In the genomic region with DNA sequence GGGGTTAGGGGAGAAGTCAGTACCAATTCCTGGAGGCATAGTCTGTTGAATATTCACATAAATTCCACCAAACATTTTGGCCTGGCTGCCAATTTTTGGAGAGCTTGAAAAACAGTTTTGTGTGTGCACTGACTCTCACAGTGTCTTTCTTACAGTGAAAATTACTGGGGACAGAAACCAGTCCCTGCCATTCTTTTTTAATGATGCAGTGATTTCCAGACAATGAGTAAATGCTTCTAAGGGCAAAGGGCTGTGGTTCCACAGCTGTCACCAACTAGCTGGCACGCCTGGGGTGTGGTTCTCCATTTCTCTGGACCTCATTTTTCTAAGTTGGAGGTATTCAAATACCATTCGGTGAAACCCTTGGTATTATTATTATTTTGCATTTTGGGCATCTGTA, we compare ENCODE assay signal across 28 cellular contexts.
DNase-seq lines count a peak whose midpoint lies in the region; ATAC-seq, FAIRE-seq and TF ChIP-seq lines count a peak whose summit lies in the region.
"Had no signal": no experiment of that assay in that cellular context is flagged by ENCODE, and none has a peak within 500 bp of the region (broad histone marks: within the 10 kb centered on the region; RNA-seq: fewer than 3 reads in every experiment).

No MANE protein-coding gene starts in this region.

- no peak for TF ChIP-seq CTCF in esophagus muscularis mucosa (IDR thresholded peaks at IDR 0.05)
- TF ChIP-seq CTCF in CD8-positive, alpha-beta T cell (IDR thresholded peaks at IDR 0.05) = no peak

- H3K9me3 ChIP-seq in GM23248 (ENCODE audit: low read depth) (no peaks in the 10 kb centered on the region), esophagus muscularis mucosa (no peaks in the 10 kb centered on the region), small intestine (ENCODE audit: control insufficient read depth, low read depth) (no peaks in the 10 kb centered on the region)
- H3K9me3 ChIP-seq in CD8-positive, alpha-beta T cell (ENCODE audit: low read length) = no peaks in the 10 kb centered on the region
- H3K9me3 ChIP-seq: BE2C, esophagus squamous epithelium, sigmoid colon, upper lobe of left lung had no signal

- H3K27ac ChIP-seq in GM23248 = peak overlapping the region; percentile 81
- H3K27ac ChIP-seq in esophagus muscularis mucosa (replicated peaks in 1 of 4) = peak overlapping the region in 1 of 4 donors; percentile 1
- no peak overlapping the region for H3K27ac ChIP-seq in small intestine (ENCODE audit: low read depth in 1 of 2, low read length in 1 of 2)
- no peak overlapping the region for H3K27ac ChIP-seq in CD8-positive, alpha-beta T cell (ENCODE audit: low read depth, low read length)
- H3K27ac ChIP-seq: esophagus squamous epithelium, sigmoid colon, upper lobe of left lung had no signal

- no peak overlapping the region for H3K27ac Mint-ChIP-seq in CD8-positive, alpha-beta T cell
- H3K27ac Mint-ChIP-seq: activated CD8-positive, alpha-beta T cell treated with anti-CD3 and anti-CD28 coated beads, Interleukin-2, amount 10 ng/mL, durations not matched to agents 7 days and 5 days; activated naive CD4-positive, alpha-beta T cell treated with anti-CD3 and anti-CD28 coated beads for 36 hours; H9; nephron had no signal

- H3K4me3 ChIP-seq in GM23248 = no peak overlapping the region
- H3K4me3 ChIP-seq in esophagus muscularis mucosa = no peak overlapping the region
- H3K4me3 ChIP-seq in small intestine (ENCODE audit: low read depth in 1 of 2, low read length in 2 of 2) = no peak overlapping the region
- H3K4me3 ChIP-seq in CD8-positive, alpha-beta T cell (ENCODE audit: low read depth, low read length) = no peak overlapping the region
- H3K4me3 ChIP-seq: esophagus squamous epithelium, sigmoid colon, upper lobe of left lung had no signal

- no peaks in the 10 kb centered on the region for H3K9me2 ChIP-seq in GM23248 (ENCODE audit: insufficient read depth)

- no peak for TF ChIP-seq POLR2A in esophagus muscularis mucosa (IDR thresholded peaks at IDR 0.05; ENCODE audit: low read depth)

- no peaks in the 10 kb centered on the region for H3K36me3 Mint-ChIP-seq in CD8-positive, alpha-beta T cell

- H3K4me1 ChIP-seq in GM23248 (ENCODE audit: insufficient read depth) (peaks cover 82% of the 10 kb centered on the region), esophagus muscularis mucosa (peaks cover 8 to 45% (median 39%) of the 10 kb centered on the region in 4 donors), small intestine (ENCODE audit: control insufficient read depth in 2 of 2, insufficient read depth in 1 of 2, low read depth in 1 of 2, low read length in 1 of 2) (peaks cover 0 to 4% of the 10 kb centered on the region in 2 donors)
- peaks cover 18% of the 10 kb centered on the region for H3K4me1 ChIP-seq in CD8-positive, alpha-beta T cell (ENCODE audit: insufficient read depth, low read length)

- H3K4me1 Mint-ChIP-seq in CD8-positive, alpha-beta T cell (ENCODE audit: low read depth) = peaks cover 31% of the 10 kb centered on the region

- no peaks in the 10 kb centered on the region for H3K27me3 ChIP-seq in GM23248 (replicated peaks; ENCODE audit: insufficient read depth)
- H3K27me3 ChIP-seq in esophagus muscularis mucosa = no peaks in the 10 kb centered on the region
- H3K27me3 ChIP-seq in small intestine (ENCODE audit: control insufficient read depth in 2 of 2, insufficient read depth in 2 of 2, low read length in 2 of 2) = no peaks in the 10 kb centered on the region
- H3K27me3 ChIP-seq in CD8-positive, alpha-beta T cell (ENCODE audit: insufficient read depth, low read length) = no peaks in the 10 kb centered on the region
- H3K27me3 ChIP-seq: BE2C, esophagus squamous epithelium, sigmoid colon, upper lobe of left lung had no signal

- peak; percentile 57 for DNase-seq in GM23248
- DNase-seq in RPMI7951 (ENCODE audit: low read depth) = peak; percentile 58
- peak; percentile 50 for DNase-seq in esophagus muscularis mucosa (ENCODE audit: extremely low spot score)
- DNase-seq in small intestine = peak; percentile 28
- no peak for DNase-seq in CD8-positive, alpha-beta T cell
- DNase-seq in ureter (ENCODE audit: low spot score) = no peak
- no peak for DNase-seq in activated CD4-positive, alpha-beta T cell treated with anti-CD3 and anti-CD28 coated beads for 1 hour
- DNase-seq: activated CD4-positive, CD25-positive, alpha-beta regulatory T cell; activated CD8-positive, alpha-beta T cell treated with anti-CD3 and anti-CD28 coated beads, Interleukin-2, amount 10 ng/mL, durations not matched to agents 7 days and 5 days; activated naive CD4-positive, alpha-beta T cell treated with anti-CD3 and anti-CD28 coated beads for 36 hours; activated T-cell treated with anti-CD3 and anti-CD28 coated beads, Interleukin-2, amount 50 U/mL, for 1 hour; BE2C; central memory CD4-positive, alpha-beta T cell; COR-L47; effector CD4-positive, alpha-beta T cell; esophagus squamous epithelium; H9; mesendoderm; NCI-H1417 treated with DMSO at 0.1 percent for 48 hours; NCI-H2171; sigmoid colon; stimulated activated CD4-positive, alpha-beta T cell treated with anti-CD3 and anti-CD28 coated beads, Interleukin-1b, Interleukin-23, amount 100 ng/mL, for 48 hours; stimulated activated naive CD4-positive, alpha-beta T cell; T-helper 9 cell had no signal

- peaks cover 76% of the 10 kb centered on the region for H3F3A ChIP-seq in GM23248 (ENCODE audit: insufficient read depth)

- H3K79me2 ChIP-seq in GM23248 (ENCODE audit: insufficient read depth) = peaks cover 82% of the 10 kb centered on the region

- H3K9me3 Mint-ChIP-seq in CD8-positive, alpha-beta T cell = no peaks in the 10 kb centered on the region
- H3K9me3 Mint-ChIP-seq: activated naive CD4-positive, alpha-beta T cell treated with anti-CD3 and anti-CD28 coated beads for 36 hours; H9; nephron had no signal

- intact Hi-C loops in esophagus muscularis mucosa (cut with DNase I) = no loop called here
- intact Hi-C loops in CD8-positive, alpha-beta T cell (cut with DNase I, micrococcal nuclease) = no loop called here

- H3K4me2 ChIP-seq in GM23248 (ENCODE audit: unreplicated experiment) = peak overlapping the region; percentile 61

- TF ChIP-seq EP300 in esophagus muscularis mucosa (IDR thresholded peaks at IDR 0.05) = no peak

- H4K20me1 ChIP-seq in GM23248 (ENCODE audit: insufficient read depth) = no peaks in the 10 kb centered on the region

- CTCF ChIA-PET in CD8-positive, alpha-beta T cell (lab: Charles Lee) = no interaction called here

- 14 to 27% methylated on average over 2 of the region's 2 CpGs for WGBS in GM23248 (ENCODE audit: low coverage in 1 of 2, low lambda C conversion rate in 2 of 2, missing lambda C conversion rate in 2 of 2), 2 experiments
- 86% methylated on average over 2 of the region's 2 CpGs for WGBS in esophagus muscularis mucosa
- WGBS in small intestine, 3 donors = 25 to 65% (median 58%) methylated on average over 2 of the region's 2 CpGs

- no peak for ATAC-seq in CD8-positive, alpha-beta T cell
- no peak for ATAC-seq in HG03565 (IDR thresholded peaks at IDR 0.05; ENCODE audit: unreplicated experiment)
- ATAC-seq: activated CD8-positive, alpha-beta T cell treated with anti-CD3 and anti-CD28 coated beads, Interleukin-2, amount 10 ng/mL, durations not matched to agents 7 days and 5 days; HepG2 had no signal

- POLR2A ChIA-PET in CD8-positive, alpha-beta T cell (lab: Charles Lee) = no interaction called here

- H3K36me3 ChIP-seq in GM23248 (ENCODE audit: low read depth) (no peaks in the 10 kb centered on the region), esophagus muscularis mucosa (no peaks in the 10 kb centered on the region), small intestine (ENCODE audit: control insufficient read depth in 2 of 2, insufficient read depth in 2 of 2, low read length in 2 of 2) (no peaks in the 10 kb centered on the region)
- no peaks in the 10 kb centered on the region for H3K36me3 ChIP-seq in CD8-positive, alpha-beta T cell (ENCODE audit: insufficient read depth, low read length)
- H3K36me3 ChIP-seq: BE2C, esophagus squamous epithelium, sigmoid colon, upper lobe of left lung had no signal

- no peaks in the 10 kb centered on the region for H3K27me3 Mint-ChIP-seq in CD8-positive, alpha-beta T cell (ENCODE audit: low read depth)

- H2AFZ ChIP-seq in GM23248 = no peak overlapping the region

- FAIRE-seq in small intestine (lab: Jason Lieb, UNC) = no peak
- FAIRE-seq: HepG2 had no signal

- in situ Hi-C loops in GM23248 (cut with MboI) = no loop called here

- peak overlapping the region; percentile 57 for H3K9ac ChIP-seq in GM23248

- no peak overlapping the region for H3K4me3 Mint-ChIP-seq in CD8-positive, alpha-beta T cell
- H3K4me3 Mint-ChIP-seq: activated CD8-positive, alpha-beta T cell treated with anti-CD3 and anti-CD28 coated beads, Interleukin-2, amount 10 ng/mL, durations not matched to agents 7 days and 5 days; activated naive CD4-positive, alpha-beta T cell treated with anti-CD3 and anti-CD28 coated beads for 36 hours; H9; nephron had no signal

Comparison
In these comparisons a context has a peak if more than half of its experiments do, and no peak if none do; other contexts are left out.
1. DNase-seq: peak in GM23248 (single experiment), RPMI7951 (single experiment), esophagus muscularis mucosa (single experiment) and small intestine (single experiment); none in CD8-positive, alpha-beta T cell (0 of 7), ureter (single experiment) and activated CD4-positive, alpha-beta T cell treated with anti-CD3 and anti-CD28 coated beads for 1 hour (single experiment).